3 cellular contexts compared by ENCODE assay signal in the genomic region with DNA sequence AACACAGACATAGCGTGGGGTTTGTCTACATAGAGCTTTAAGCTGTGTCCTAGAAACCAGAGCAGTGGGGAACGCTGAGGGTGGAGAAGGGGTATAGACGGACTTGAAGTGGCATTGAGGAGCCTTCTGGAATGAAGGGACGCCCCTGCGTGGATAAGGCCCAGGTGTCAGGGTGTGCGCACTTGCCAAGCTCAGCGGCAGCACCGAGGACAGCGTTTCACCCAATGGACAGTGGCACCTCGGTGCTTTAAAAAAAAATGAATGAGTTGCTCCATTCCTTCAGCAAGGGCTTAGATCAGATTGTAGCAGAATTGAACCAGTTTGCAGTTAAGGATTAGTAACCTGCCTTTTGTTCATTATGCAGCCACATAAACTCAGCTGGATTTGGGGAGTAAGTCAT.
TF ChIP-seq lines count a peak whose summit lies in the region.

No MANE protein-coding gene starts in this region.

TF ChIP-seq in SK-N-SH, 30 proteins besides CTCF, POLR2A, EP300 and RAD21:
- TF ChIP-seq REST (IDR thresholded peaks at IDR 0.05; ENCODE audit: low read depth, low read length) (peak; percentile 68; the same call in 1 of the 2 replicates), RFX5 (IDR thresholded peaks at IDR 0.05; ENCODE audit: low read length) (no peak)

TF ChIP-seq in SK-N-SH treated with all-trans-retinoic acid at 6 μM for 48 hours, 23 proteins besides CTCF, POLR2A, EP300 and RAD21:
- no peak for TF ChIP-seq BACH2 (CRISPR knock-in tag; IDR thresholded peaks at IDR 0.05; ENCODE audit: borderline replicate concordance)
- TF ChIP-seq TCF4 (CRISPR knock-in tag; IDR thresholded peaks at IDR 0.05; ENCODE audit: borderline replicate concordance), result no peak
- TF ChIP-seq PPARA (CRISPR knock-in tag; IDR thresholded peaks at IDR 0.05; ENCODE audit: borderline replicate concordance), result no peak
TF ChIP-seq in SK-N-SH treated with all-trans-retinoic acid at 6 μM for 48 hours: peak in this region for 0.

TF ChIP-seq in IMR-90, 13 proteins besides CTCF, POLR2A, EP300 and RAD21:
- TF ChIP-seq RFX5 (IDR thresholded peaks at IDR 0.05; ENCODE audit: low read depth, low read length), result no peak
- TF ChIP-seq, protein P1, sequence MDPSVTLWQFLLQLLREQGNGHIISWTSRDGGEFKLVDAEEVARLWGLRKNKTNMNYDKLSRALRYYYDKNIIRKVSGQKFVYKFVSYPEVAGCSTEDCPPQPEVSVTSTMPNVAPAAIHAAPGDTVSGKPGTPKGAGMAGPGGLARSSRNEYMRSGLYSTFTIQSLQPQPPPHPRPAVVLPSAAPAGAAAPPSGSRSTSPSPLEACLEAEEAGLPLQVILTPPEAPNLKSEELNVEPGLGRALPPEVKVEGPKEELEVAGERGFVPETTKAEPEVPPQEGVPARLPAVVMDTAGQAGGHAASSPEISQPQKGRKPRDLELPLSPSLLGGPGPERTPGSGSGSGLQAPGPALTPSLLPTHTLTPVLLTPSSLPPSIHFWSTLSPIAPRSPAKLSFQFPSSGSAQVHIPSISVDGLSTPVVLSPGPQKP (IDR thresholded peaks at IDR 0.05; ENCODE audit: borderline replicate concordance, low read depth, low read length), result no peak
- no peak for TF ChIP-seq SMC3 (IDR thresholded peaks at IDR 0.05; ENCODE audit: low read depth, low read length)
- TF ChIP-seq MAZ (IDR thresholded peaks at IDR 0.05; ENCODE audit: borderline replicate concordance, low read depth, low read length), result no peak
- TF ChIP-seq CEBPB (IDR thresholded peaks at IDR 0.05; ENCODE audit: low read depth, low read length), result no peak
- TF ChIP-seq BHLHE40 (IDR thresholded peaks at IDR 0.05; ENCODE audit: low read depth, low read length), result no peak
- no peak for TF ChIP-seq MXI1 (IDR thresholded peaks at IDR 0.05; ENCODE audit: borderline replicate concordance, low read depth, low read length)
